ENCODE assay signal across 1 cellular context in genomic region chr17:75557075-75557851, GRCh38.
TF ChIP-seq lines count a peak whose summit lies in the region.

No MANE protein-coding gene starts in this region.

TF ChIP-seq in HepG2, 621 proteins besides CTCF, POLR2A, EP300 and RAD21 (continues in another document):
- TF ChIP-seq, protein P1, sequence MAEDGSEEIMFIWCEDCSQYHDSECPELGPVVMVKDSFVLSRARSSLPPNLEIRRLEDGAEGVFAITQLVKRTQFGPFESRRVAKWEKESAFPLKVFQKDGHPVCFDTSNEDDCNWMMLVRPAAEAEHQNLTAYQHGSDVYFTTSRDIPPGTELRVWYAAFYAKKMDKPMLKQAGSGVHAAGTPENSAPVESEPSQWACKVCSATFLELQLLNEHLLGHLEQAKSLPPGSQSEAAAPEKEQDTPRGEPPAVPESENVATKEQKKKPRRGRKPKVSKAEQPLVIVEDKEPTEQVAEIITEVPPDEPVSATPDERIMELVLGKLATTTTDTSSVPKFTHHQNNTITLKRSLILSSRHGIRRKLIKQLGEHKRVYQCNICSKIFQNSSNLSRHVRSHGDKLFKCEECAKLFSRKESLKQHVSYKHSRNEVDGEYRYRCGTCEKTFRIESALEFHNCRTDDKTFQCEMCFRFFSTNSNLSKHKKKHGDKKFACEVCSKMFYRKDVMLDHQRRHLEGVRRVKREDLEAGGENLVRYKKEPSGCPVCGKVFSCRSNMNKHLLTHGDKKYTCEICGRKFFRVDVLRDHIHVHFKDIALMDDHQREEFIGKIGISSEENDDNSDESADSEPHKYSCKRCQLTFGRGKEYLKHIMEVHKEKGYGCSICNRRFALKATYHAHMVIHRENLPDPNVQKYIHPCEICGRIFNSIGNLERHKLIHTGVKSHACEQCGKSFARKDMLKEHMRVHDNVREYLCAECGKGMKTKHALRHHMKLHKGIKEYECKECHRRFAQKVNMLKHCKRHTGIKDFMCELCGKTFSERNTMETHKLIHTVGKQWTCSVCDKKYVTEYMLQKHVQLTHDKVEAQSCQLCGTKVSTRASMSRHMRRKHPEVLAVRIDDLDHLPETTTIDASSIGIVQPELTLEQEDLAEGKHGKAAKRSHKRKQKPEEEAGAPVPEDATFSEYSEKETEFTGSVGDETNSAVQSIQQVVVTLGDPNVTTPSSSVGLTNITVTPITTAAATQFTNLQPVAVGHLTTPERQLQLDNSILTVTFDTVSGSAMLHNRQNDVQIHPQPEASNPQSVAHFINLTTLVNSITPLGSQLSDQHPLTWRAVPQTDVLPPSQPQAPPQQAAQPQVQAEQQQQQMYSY (CRISPR knock-in tag; IDR thresholded peaks at IDR 0.05) = no peak; the same call in 1 of the 2 replicates
- peak; percentile 88; the same call in 1 of the 2 replicates for TF ChIP-seq MTA1 (CRISPR knock-in tag; IDR thresholded peaks at IDR 0.05; ENCODE audit: borderline replicate concordance)
- peak; percentile 85 for TF ChIP-seq ZNF770 (CRISPR knock-in tag; IDR thresholded peaks at IDR 0.05)
- TF ChIP-seq ZNF773 (CRISPR knock-in tag; IDR thresholded peaks at IDR 0.05; ENCODE audit: borderline replicate concordance) = 0 out of 2 replicates have a peak, but pooled peaks have one; percentile 58
- no peak for TF ChIP-seq ETV6 (CRISPR knock-in tag; conservative IDR thresholded peaks at IDR 0.05)
- TF ChIP-seq CREM (IDR thresholded peaks at IDR 0.05) = peak; percentile 41; the same call in 1 of the 2 replicates
- no peak for TF ChIP-seq CREM (CRISPR knock-in tag; IDR thresholded peaks at IDR 0.05)
- TF ChIP-seq BCLAF1 (IDR thresholded peaks at IDR 0.05) = no peak
- peak; percentile 66; the same call in 1 of the 2 replicates for TF ChIP-seq RNF2 (conservative IDR thresholded peaks at IDR 0.05; ENCODE audit: low read depth)
- peak; percentile 92 for TF ChIP-seq ZNF264 (CRISPR knock-in tag; IDR thresholded peaks at IDR 0.05)
- TF ChIP-seq KLF15 (CRISPR knock-in tag; IDR thresholded peaks at IDR 0.05; ENCODE audit: borderline replicate concordance) = no peak
- peak; percentile 91; the same call in 1 of the 2 replicates for TF ChIP-seq FIP1L1 (IDR thresholded peaks at IDR 0.05; ENCODE audit: borderline replicate concordance, insufficient read depth, low read depth, low read length)
- no peak for TF ChIP-seq NBN (conservative IDR thresholded peaks at IDR 0.05)
- TF ChIP-seq ATF7 (IDR thresholded peaks at IDR 0.05) = no peak
- peak; percentile 42; the same call in 1 of the 2 replicates for TF ChIP-seq ATF7 (CRISPR knock-in tag; IDR thresholded peaks at IDR 0.05)
- peak; percentile 77; the same call in 1 of the 2 replicates for TF ChIP-seq RFXANK (CRISPR knock-in tag; IDR thresholded peaks at IDR 0.05)
- peak; percentile 71 for TF ChIP-seq GABPB1 (CRISPR knock-in tag; IDR thresholded peaks at IDR 0.05)
- peak; percentile 89 for TF ChIP-seq POLR2G (IDR thresholded peaks at IDR 0.05; ENCODE audit: low read depth, low read length)
- peak; percentile 85; the same call in 1 of the 2 replicates for TF ChIP-seq THRA (CRISPR knock-in tag; IDR thresholded peaks at IDR 0.05; ENCODE audit: borderline replicate concordance)
- TF ChIP-seq SMAD3 (CRISPR knock-in tag; IDR thresholded peaks at IDR 0.05) = peak; percentile 78
- peak; percentile 27; the same call in 1 of the 2 replicates for TF ChIP-seq ZNF12 (CRISPR knock-in tag; IDR thresholded peaks at IDR 0.05)
- TF ChIP-seq KMT2B (CRISPR knock-in tag; IDR thresholded peaks at IDR 0.05) = peak; percentile 54; the same call in 1 of the 2 replicates
- TF ChIP-seq YY1 (IDR thresholded peaks at IDR 0.05; ENCODE audit: insufficient read depth, insufficient replicate concordance, low read depth, low read length) = peak; percentile 62
- peak; percentile 88; the same call in 1 of the 2 replicates for TF ChIP-seq MTF2 (CRISPR knock-in tag; IDR thresholded peaks at IDR 0.05; ENCODE audit: borderline replicate concordance)
- TF ChIP-seq, protein P2, sequence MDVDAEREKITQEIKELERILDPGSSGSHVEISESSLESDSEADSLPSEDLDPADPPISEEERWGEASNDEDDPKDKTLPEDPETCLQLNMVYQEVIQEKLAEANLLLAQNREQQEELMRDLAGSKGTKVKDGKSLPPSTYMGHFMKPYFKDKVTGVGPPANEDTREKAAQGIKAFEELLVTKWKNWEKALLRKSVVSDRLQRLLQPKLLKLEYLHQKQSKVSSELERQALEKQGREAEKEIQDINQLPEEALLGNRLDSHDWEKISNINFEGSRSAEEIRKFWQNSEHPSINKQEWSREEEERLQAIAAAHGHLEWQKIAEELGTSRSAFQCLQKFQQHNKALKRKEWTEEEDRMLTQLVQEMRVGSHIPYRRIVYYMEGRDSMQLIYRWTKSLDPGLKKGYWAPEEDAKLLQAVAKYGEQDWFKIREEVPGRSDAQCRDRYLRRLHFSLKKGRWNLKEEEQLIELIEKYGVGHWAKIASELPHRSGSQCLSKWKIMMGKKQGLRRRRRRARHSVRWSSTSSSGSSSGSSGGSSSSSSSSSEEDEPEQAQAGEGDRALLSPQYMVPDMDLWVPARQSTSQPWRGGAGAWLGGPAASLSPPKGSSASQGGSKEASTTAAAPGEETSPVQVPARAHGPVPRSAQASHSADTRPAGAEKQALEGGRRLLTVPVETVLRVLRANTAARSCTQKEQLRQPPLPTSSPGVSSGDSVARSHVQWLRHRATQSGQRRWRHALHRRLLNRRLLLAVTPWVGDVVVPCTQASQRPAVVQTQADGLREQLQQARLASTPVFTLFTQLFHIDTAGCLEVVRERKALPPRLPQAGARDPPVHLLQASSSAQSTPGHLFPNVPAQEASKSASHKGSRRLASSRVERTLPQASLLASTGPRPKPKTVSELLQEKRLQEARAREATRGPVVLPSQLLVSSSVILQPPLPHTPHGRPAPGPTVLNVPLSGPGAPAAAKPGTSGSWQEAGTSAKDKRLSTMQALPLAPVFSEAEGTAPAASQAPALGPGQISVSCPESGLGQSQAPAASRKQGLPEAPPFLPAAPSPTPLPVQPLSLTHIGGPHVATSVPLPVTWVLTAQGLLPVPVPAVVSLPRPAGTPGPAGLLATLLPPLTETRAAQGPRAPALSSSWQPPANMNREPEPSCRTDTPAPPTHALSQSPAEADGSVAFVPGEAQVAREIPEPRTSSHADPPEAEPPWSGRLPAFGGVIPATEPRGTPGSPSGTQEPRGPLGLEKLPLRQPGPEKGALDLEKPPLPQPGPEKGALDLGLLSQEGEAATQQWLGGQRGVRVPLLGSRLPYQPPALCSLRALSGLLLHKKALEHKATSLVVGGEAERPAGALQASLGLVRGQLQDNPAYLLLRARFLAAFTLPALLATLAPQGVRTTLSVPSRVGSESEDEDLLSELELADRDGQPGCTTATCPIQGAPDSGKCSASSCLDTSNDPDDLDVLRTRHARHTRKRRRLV (CRISPR knock-in tag; IDR thresholded peaks at IDR 0.05) = peak; percentile 94
- TF ChIP-seq, protein P3, sequence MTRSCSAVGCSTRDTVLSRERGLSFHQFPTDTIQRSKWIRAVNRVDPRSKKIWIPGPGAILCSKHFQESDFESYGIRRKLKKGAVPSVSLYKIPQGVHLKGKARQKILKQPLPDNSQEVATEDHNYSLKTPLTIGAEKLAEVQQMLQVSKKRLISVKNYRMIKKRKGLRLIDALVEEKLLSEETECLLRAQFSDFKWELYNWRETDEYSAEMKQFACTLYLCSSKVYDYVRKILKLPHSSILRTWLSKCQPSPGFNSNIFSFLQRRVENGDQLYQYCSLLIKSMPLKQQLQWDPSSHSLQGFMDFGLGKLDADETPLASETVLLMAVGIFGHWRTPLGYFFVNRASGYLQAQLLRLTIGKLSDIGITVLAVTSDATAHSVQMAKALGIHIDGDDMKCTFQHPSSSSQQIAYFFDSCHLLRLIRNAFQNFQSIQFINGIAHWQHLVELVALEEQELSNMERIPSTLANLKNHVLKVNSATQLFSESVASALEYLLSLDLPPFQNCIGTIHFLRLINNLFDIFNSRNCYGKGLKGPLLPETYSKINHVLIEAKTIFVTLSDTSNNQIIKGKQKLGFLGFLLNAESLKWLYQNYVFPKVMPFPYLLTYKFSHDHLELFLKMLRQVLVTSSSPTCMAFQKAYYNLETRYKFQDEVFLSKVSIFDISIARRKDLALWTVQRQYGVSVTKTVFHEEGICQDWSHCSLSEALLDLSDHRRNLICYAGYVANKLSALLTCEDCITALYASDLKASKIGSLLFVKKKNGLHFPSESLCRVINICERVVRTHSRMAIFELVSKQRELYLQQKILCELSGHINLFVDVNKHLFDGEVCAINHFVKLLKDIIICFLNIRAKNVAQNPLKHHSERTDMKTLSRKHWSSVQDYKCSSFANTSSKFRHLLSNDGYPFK (CRISPR knock-in tag; IDR thresholded peaks at IDR 0.05; ENCODE audit: borderline replicate concordance) = peak; percentile 81
- peak; percentile 97 for TF ChIP-seq ZNF761 (CRISPR knock-in tag; conservative IDR thresholded peaks at IDR 0.05)
- no peak for TF ChIP-seq BATF2 (CRISPR knock-in tag; IDR thresholded peaks at IDR 0.05)
- TF ChIP-seq ZNF816 (CRISPR knock-in tag; IDR thresholded peaks at IDR 0.05; ENCODE audit: borderline replicate concordance) = peak; percentile 37; the same call in 1 of the 2 replicates
- TF ChIP-seq, protein P4, sequence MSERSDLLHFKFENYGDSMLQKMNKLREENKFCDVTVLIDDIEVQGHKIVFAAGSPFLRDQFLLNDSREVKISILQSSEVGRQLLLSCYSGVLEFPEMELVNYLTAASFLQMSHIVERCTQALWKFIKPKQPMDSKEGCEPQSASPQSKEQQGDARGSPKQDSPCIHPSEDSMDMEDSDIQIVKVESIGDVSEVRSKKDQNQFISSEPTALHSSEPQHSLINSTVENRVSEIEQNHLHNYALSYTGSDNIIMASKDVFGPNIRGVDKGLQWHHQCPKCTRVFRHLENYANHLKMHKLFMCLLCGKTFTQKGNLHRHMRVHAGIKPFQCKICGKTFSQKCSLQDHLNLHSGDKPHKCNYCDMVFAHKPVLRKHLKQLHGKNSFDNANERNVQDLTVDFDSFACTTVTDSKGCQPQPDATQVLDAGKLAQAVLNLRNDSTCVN (CRISPR knock-in tag; IDR thresholded peaks at IDR 0.05; ENCODE audit: borderline replicate concordance) = peak; percentile 75; the same call in 1 of the 2 replicates
- peak; percentile 73; the same call in 1 of the 2 replicates for TF ChIP-seq MYC (CRISPR knock-in tag; IDR thresholded peaks at IDR 0.05; ENCODE audit: borderline replicate concordance)
- TF ChIP-seq, protein P5, sequence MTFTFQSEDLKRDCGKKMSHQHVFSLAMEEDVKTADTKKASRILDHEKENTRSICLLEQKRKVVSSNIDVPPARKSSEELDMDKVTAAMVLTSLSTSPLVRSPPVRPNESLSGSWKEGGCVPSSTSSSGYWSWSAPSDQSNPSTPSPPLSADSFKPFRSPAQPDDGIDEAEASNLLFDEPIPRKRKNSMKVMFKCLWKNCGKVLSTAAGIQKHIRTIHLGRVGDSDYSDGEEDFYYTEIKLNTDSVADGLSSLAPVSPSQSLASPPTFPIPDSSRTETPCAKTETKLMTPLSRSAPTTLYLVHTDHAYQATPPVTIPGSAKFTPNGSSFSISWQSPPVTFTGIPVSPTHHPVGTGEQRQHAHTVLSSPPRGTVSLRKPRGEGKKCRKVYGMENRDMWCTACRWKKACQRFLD (CRISPR knock-in tag; IDR thresholded peaks at IDR 0.05; ENCODE audit: borderline replicate concordance) = peak; percentile 82; the same call in 1 of the 2 replicates
- peak; percentile 81; the same call in 1 of the 2 replicates for TF ChIP-seq POGZ (CRISPR knock-in tag; IDR thresholded peaks at IDR 0.05)
- TF ChIP-seq ZFP82 (CRISPR knock-in tag; IDR thresholded peaks at IDR 0.05; ENCODE audit: borderline replicate concordance) = 0 out of 2 replicates have a peak, but pooled peaks have one; percentile 83
- TF ChIP-seq U2AF1 (optimal IDR thresholded peaks at IDR 0.05; ENCODE audit: low read depth, low read length) = peak; percentile 45
- TF ChIP-seq TSC22D2 (CRISPR knock-in tag; IDR thresholded peaks at IDR 0.05; ENCODE audit: borderline replicate concordance) = peak; percentile 62
